ENCODE assay signal across 28 cellular contexts in genomic region chr2:152342259-152343046, GRCh38.
"Had no signal": no experiment of that assay in that cellular context is flagged by ENCODE, and none has a peak within 500 bp of the region (broad histone marks: within the 10 kb centered on the region; RNA-seq: fewer than 3 reads in every experiment).

No MANE protein-coding gene starts in this region.

- DNase-seq: activated B cell treated with CpG ODN at 0.5 μM for 24 hours; activated CD4-positive, alpha-beta T cell treated with anti-CD3 and anti-CD28 coated beads for 48 hours; activated CD4-positive, alpha-beta T cell treated with anti-CD3 and anti-CD28 coated beads, Interleukin-2, amount 50 U/mL, for 1 hour; activated CD4-positive, alpha-beta T cell treated with anti-CD3 and anti-CD28 coated beads, Interleukin-2, amount 50 U/mL, for 48 hours; activated CD8-positive, alpha-beta memory T cell treated with anti-CD3 and anti-CD28 coated beads for 24 hours; activated CD8-positive, alpha-beta T cell treated with anti-CD3 and anti-CD28 coated beads for 36 hours; activated effector memory CD4-positive, alpha-beta T cell treated with Interleukin-2 at 50 U/mL for 16 hours; activated naive CD4-positive, alpha-beta T cell treated with anti-CD3 and anti-CD28 coated beads for 36 hours; activated naive CD8-positive, alpha-beta T cell treated with anti-CD3 and anti-CD28 coated beads for 36 hours; activated naive CD8-positive, alpha-beta T cell treated with anti-CD3 and anti-CD28 coated beads, Interleukin-2, amount 50 U/mL, for 24 hours; activated T-cell treated with anti-CD3 and anti-CD28 coated beads, Interleukin-2, amount 50 U/mL, for 4 hours; adrenal gland; anterior cingulate cortex; brain microvascular endothelial cell; effector CD4-positive, alpha-beta T cell; effector memory CD8-positive, alpha-beta T cell; erythroblast; esophagus squamous epithelium; foreskin melanocyte; heart right ventricle; T-helper 1 cell; T-helper 17 cell; T1000; WERI-Rb-1 had no signal

- H3K36me3 ChIP-seq: adrenal gland, esophagus squamous epithelium had no signal

- ATAC-seq: activated CD4-positive, CD25-positive, alpha-beta regulatory T cell treated with anti-CD3 and anti-CD28 coated beads, Interleukin-2, amount 50 U/mL, for 24 hours; activated CD8-positive, alpha-beta T cell treated with anti-CD3 and anti-CD28 coated beads for 36 hours; activated naive CD8-positive, alpha-beta T cell treated with anti-CD3 and anti-CD28 coated beads, Interleukin-2, amount 50 U/mL, for 24 hours; activated T-cell treated with anti-CD3 and anti-CD28 coated beads, Interleukin-2, amount 50 U/mL, for 4 hours; activated T-helper 17 cell treated with anti-CD3 and anti-CD28 coated beads, Interleukin-2, amount 50 U/mL, for 72 hours; effector memory CD8-positive, alpha-beta T cell; gastroesophageal sphincter; heart right ventricle; T-helper 17 cell had no signal

- H3K4me3 ChIP-seq: adrenal gland, coronary artery, esophagus squamous epithelium, gastroesophageal sphincter, heart right ventricle had no signal

- H3K9me3 ChIP-seq: adrenal gland, esophagus squamous epithelium, gastroesophageal sphincter, heart right ventricle had no signal
